13 cellular contexts compared by ENCODE assay signal in genomic region chr21:42245348-42246185, GRCh38. TPM values are rescaled to one million over a fixed set of nuclear protein-coding genes. Genes with fewer than 3 reads are reported as not detected.
A peak's percentile ranks its signal among the peaks of the same experiment; 100 is the strongest.
DNase-seq lines count a peak whose midpoint lies in the region; ATAC-seq, FAIRE-seq and TF ChIP-seq lines count a peak whose summit lies in the region.
"Had no signal": no experiment of that assay in that cellular context is flagged by ENCODE, and none has a peak within 500 bp of the region (broad histone marks: within the 10 kb centered on the region; RNA-seq: fewer than 3 reads in every experiment).

No MANE protein-coding gene starts in this region.

- H3K27ac ChIP-seq in H1 (ENCODE audit: low read depth, low read length) = no peak overlapping the region
- no peak overlapping the region for H3K27ac ChIP-seq in MM.1S (ENCODE audit: low read length)

- no peaks in the 10 kb centered on the region for H4K20me1 ChIP-seq in H1 (replicated peaks in 1 of 2; ENCODE audit: control insufficient read depth in 1 of 2, insufficient read depth in 2 of 2, low read length in 2 of 2)
- H4K20me1 ChIP-seq in MM.1S (ENCODE audit: insufficient read depth, low read length) = no peaks in the 10 kb centered on the region

- H3K14ac ChIP-seq in H1 (ENCODE audit: insufficient read length) = no peak overlapping the region

- 83% methylated on average over 8 of the region's 10 CpGs; no CpG with 5 or more reads in 1 of the 2 experiments for WGBS in H1 (ENCODE audit: extremely low coverage in 1 of 2, insufficient coverage in 1 of 2, insufficient read length in 1 of 2, insufficient replicate concordance in 2 of 2, low coverage in 1 of 2, low lambda C conversion rate in 2 of 2, missing lambda C conversion rate in 1 of 2), 2 experiments

- no peak for ATAC-seq in stimulated activated naive B cell treated with anti-CD40 and anti-IgM and Interleukin-4, amounts not matched to agents 10 μg/mL and 1 μg/mL and 100 μg/mL, for 72 hours (replicated peaks)

- H3K27me3 ChIP-seq in H1 (replicated peaks in 1 of 4; ENCODE audit: control insufficient read depth in 3 of 4, extremely low read depth in 1 of 4, insufficient read depth in 3 of 4, low read length in 3 of 4) (0 out of 7 replicates have a peak, but pooled peaks cover 0 to 5% (median 0%) of the 10 kb centered on the region in 4 experiments), MM.1S (replicated peaks; ENCODE audit: insufficient read depth, low read length) (peaks cover 60% of the 10 kb centered on the region)

- no peaks in the 10 kb centered on the region for H3K79me2 ChIP-seq in H1 (ENCODE audit: control insufficient read depth in 1 of 2, insufficient read depth in 2 of 2, low read length in 2 of 2)
- H3K79me2 ChIP-seq in MM.1S (ENCODE audit: low read length) = no peaks in the 10 kb centered on the region

- H4K5ac ChIP-seq in H1 (ENCODE audit: insufficient read length, low read depth, low read length) = no peak overlapping the region

- no peak overlapping the region for H2BK12ac ChIP-seq in H1 (ENCODE audit: low read depth, low read length)

- TF ChIP-seq CTCF in H1 (IDR thresholded peaks at IDR 0.05; ENCODE audit: control extremely low read depth in 1 of 3, insufficient read depth in 1 of 3, low read depth in 1 of 3, low read length in 3 of 3) (no peak), MM.1S (IDR thresholded peaks at IDR 0.05; ENCODE audit: low read length) (no peak)

- H3K9me3 Mint-ChIP-seq in stimulated activated naive B cell treated with anti-CD40 and anti-IgM and Interleukin-4, amounts not matched to agents 10 μg/mL and 1 μg/mL and 100 μg/mL, for 72 hours = no peaks in the 10 kb centered on the region

- peaks cover 0 to 4% of the 10 kb centered on the region in 2 donors for H3K36me3 Mint-ChIP-seq in stimulated activated naive B cell treated with anti-CD40 and anti-IgM and Interleukin-4, amounts not matched to agents 10 μg/mL and 1 μg/mL and 100 μg/mL, for 72 hours

- no peak overlapping the region for H4K91ac ChIP-seq in H1 (replicated peaks; ENCODE audit: insufficient read length, low read length)

- H3K4me3 Mint-ChIP-seq in stimulated activated naive B cell treated with anti-CD40 and anti-IgM and Interleukin-4, amounts not matched to agents 10 μg/mL and 1 μg/mL and 100 μg/mL, for 72 hours = no peak overlapping the region

- no peak for FAIRE-seq in H1 (lab: Jason Lieb, UNC)

- H3K79me1 ChIP-seq in H1 (ENCODE audit: low read depth, low read length) = no peaks in the 10 kb centered on the region

- peaks cover 4% of the 10 kb centered on the region; the same call in 1 of the 2 replicates for H3F3A ChIP-seq in MM.1S (ENCODE audit: insufficient read depth, low read length)

- H3K9me2 ChIP-seq in MM.1S (replicated peaks; ENCODE audit: insufficient read depth, low read length) = no peaks in the 10 kb centered on the region

- H3K4me1 ChIP-seq in H1 (replicated peaks in 1 of 4; ENCODE audit: control insufficient read depth in 3 of 4, insufficient read depth in 4 of 4, low read length in 3 of 4) (peaks cover 0 to 4% (median 0%) of the 10 kb centered on the region in 4 experiments; a peak in 2 of 7 replicates), MM.1S (ENCODE audit: low read length) (peaks cover 9% of the 10 kb centered on the region)

- H3K27me3 Mint-ChIP-seq in stimulated activated naive B cell treated with anti-CD40 and anti-IgM and Interleukin-4, amounts not matched to agents 10 μg/mL and 1 μg/mL and 100 μg/mL, for 72 hours = no peaks in the 10 kb centered on the region

- no peak overlapping the region for H3K23ac ChIP-seq in H1 (ENCODE audit: insufficient read length)

- no peak overlapping the region for H4K8ac ChIP-seq in H1 (ENCODE audit: extremely low read depth, insufficient read depth, low read length)

- H2AK5ac ChIP-seq in H1 (ENCODE audit: low read depth, low read length) = no peak overlapping the region

- H3K56ac ChIP-seq in H1 (replicated peaks; ENCODE audit: insufficient read length, low read depth, low read length) = no peak overlapping the region

- H3K4me3 ChIP-seq in H1 (ENCODE audit: extremely low read depth in 1 of 4, insufficient read depth in 2 of 4, low read depth in 3 of 4, low read length in 4 of 4) (no peak overlapping the region), MM.1S (ENCODE audit: low read length) (no peak overlapping the region)

- CTCF ChIA-PET in H1 (lab: Charles Lee; ENCODE audit: partially characterized antibody) = interaction anchor here (0.7 to 7.7 kb wide), 11 partner anchors 10 to 138 kb away, joined by 3 to 65 read pairs (median 4); no protein-coding TSS in a partner anchor

- no peak overlapping the region for H2BK120ac ChIP-seq in H1 (replicated peaks; ENCODE audit: low read depth, low read length)

- peak overlapping the region; percentile 31 for H3K27ac Mint-ChIP-seq in stimulated activated naive B cell treated with anti-CD40 and anti-IgM and Interleukin-4, amounts not matched to agents 10 μg/mL and 1 μg/mL and 100 μg/mL, for 72 hours

- TF ChIP-seq POLR2A in H1 (IDR thresholded peaks at IDR 0.05; ENCODE audit: control extremely low read depth in 1 of 2, low read depth in 2 of 2, low read length in 2 of 2) = no peak

- H2BK20ac ChIP-seq in H1 (ENCODE audit: low read length) = no peak overlapping the region

- H2BK5ac ChIP-seq in H1 (ENCODE audit: low read depth, low read length) = no peak overlapping the region

- no peaks in the 10 kb centered on the region for H3K36me3 ChIP-seq in H1 (ENCODE audit: control insufficient read depth in 2 of 4, insufficient read depth in 4 of 4, low read length in 3 of 4)
- no peaks in the 10 kb centered on the region for H3K36me3 ChIP-seq in MM.1S (replicated peaks; ENCODE audit: insufficient read depth, low read length)

- no peak overlapping the region for H2BK15ac ChIP-seq in H1 (ENCODE audit: low read length)

- no peaks in the 10 kb centered on the region for H3K23me2 ChIP-seq in H1 (ENCODE audit: low read depth, low read length)

- POLR2A ChIA-PET in H1 (lab: Charles Lee; ENCODE audit: partially characterized antibody) = interaction anchor here (0.6 to 0.8 kb wide), 2 partner anchors 10 to 25 kb away, joined by 3 read pairs; no protein-coding TSS in a partner anchor

- H3K4ac ChIP-seq in H1 (replicated peaks; ENCODE audit: insufficient read length, low read depth, low read length) = no peak overlapping the region

- no peak for TF ChIP-seq EP300 in H1 (IDR thresholded peaks at IDR 0.05; ENCODE audit: borderline replicate concordance in 1 of 2, low read depth in 2 of 2, low read length in 2 of 2)

- H3K4me1 Mint-ChIP-seq in stimulated activated naive B cell treated with anti-CD40 and anti-IgM and Interleukin-4, amounts not matched to agents 10 μg/mL and 1 μg/mL and 100 μg/mL, for 72 hours = peaks cover 49 to 66% of the 10 kb centered on the region in 2 donors

- peak; percentile 54 to 75 (median 65) for DNase-seq in NCI-H1417 (lab: John Stamatoyannopoulos, UW)
- DNase-seq in NCI-H1417 treated with DMSO at 0.1 percent for 48 hours (lab: John Stamatoyannopoulos, UW) = no peak
- peak; percentile 50 for DNase-seq in NCI-H345 treated with DMSO at 0.1 percent for 48 hours (lab: John Stamatoyannopoulos, UW; ENCODE audit: unreplicated experiment)
- no peak for DNase-seq in H1 (ENCODE audit: low read depth in 1 of 2, low spot score in 2 of 2)
- no peak for DNase-seq in stimulated activated naive B cell treated with anti-CD40 and anti-IgM and Interleukin-4, amounts not matched to agents 10 μg/mL and 1 μg/mL and 100 μg/mL, for 72 hours
- no peak for DNase-seq in MM.1S
- no peak for DNase-seq in UCSD-AML1 (lab: John Stamatoyannopoulos, UW; ENCODE audit: unreplicated experiment)
- DNase-seq in KG1 (lab: John Stamatoyannopoulos, UW) = no peak
- DNase-seq: 8988T; activated T-cell treated with anti-CD3 and anti-CD28 coated beads, Interleukin-2, amount 50 U/mL, for 48 hours; NCI-H226; SIG-M5; stimulated activated CD4-positive, alpha-beta T cell treated with anti-CD3 and anti-CD28 coated beads, Interleukin-4, amount 100 ng/mL, for 4 hours had no signal

- H3K9ac ChIP-seq in H1 (replicated peaks in 1 of 4; ENCODE audit: extremely low read depth in 1 of 4, low read depth in 3 of 4, low read length in 3 of 4) = no peak overlapping the region; a peak in 1 of 7 replicates
- no peak overlapping the region for H3K9ac ChIP-seq in MM.1S (ENCODE audit: low read length)

- H3K9me3 ChIP-seq in H1 (ENCODE audit: insufficient read depth in 2 of 2, low read depth in 1 of 2, low read length in 1 of 2) (no peaks in the 10 kb centered on the region), MM.1S (replicated peaks; ENCODE audit: insufficient read depth, low read length) (no peaks in the 10 kb centered on the region)

- H3K18ac ChIP-seq in H1 (ENCODE audit: extremely low read depth, low read length) = no peak overlapping the region

- H3K4me2 ChIP-seq in H1 (ENCODE audit: insufficient read depth in 1 of 2, low read depth in 2 of 2, low read length in 2 of 2) = no peak overlapping the region
- no peak overlapping the region for H3K4me2 ChIP-seq in MM.1S (ENCODE audit: low read depth, low read length)

- TF ChIP-seq RAD21 in H1 (IDR thresholded peaks at IDR 0.05 in 1 of 2, conservative IDR thresholded peaks at IDR 0.05 in 1 of 2; ENCODE audit: low read depth in 2 of 2, low read length in 2 of 2) = no peak

- peak overlapping the region; percentile 36; the same call in 1 of the 2 replicates for H2AFZ ChIP-seq in H1 (ENCODE audit: low read length)
- no peak overlapping the region for H2AFZ ChIP-seq in MM.1S (ENCODE audit: low read length)

TF ChIP-seq in H1, 55 proteins besides CTCF, POLR2A, EP300 and RAD21 (continues in another document):
- TF ChIP-seq JUND (IDR thresholded peaks at IDR 0.05; ENCODE audit: low read length) = no peak
- TF ChIP-seq RBBP5 (IDR thresholded peaks at IDR 0.05; ENCODE audit: borderline replicate concordance, low read depth, low read length) = no peak
- TF ChIP-seq E2F6 (IDR thresholded peaks at IDR 0.05) = peak; percentile 38; the same call in 1 of the 2 replicates
- TF ChIP-seq BACH1 (IDR thresholded peaks at IDR 0.05; ENCODE audit: low read length) = peak; percentile 88
- no peak for TF ChIP-seq GTF2F1 (IDR thresholded peaks at IDR 0.05; ENCODE audit: borderline replicate concordance, low read depth, low read length)
- no peak for TF ChIP-seq TAF1 (IDR thresholded peaks at IDR 0.05; ENCODE audit: low read depth, low read length)

RNA-seq across cellular contexts. Expression of gene ABCG1, which starts 26.6 kb away (rescaled TPM):
- 4.0 TPM in 2 replicates for total RNA-seq in H1 (2021; fragmentation: NEBNext Ultra II Directional; extraction: Animal tissue kit (Norgen Biotek cat#: 25700))
- 2.1 and 3.8 TPM in 2 replicates for polyA plus RNA-seq in H1 (2011; rRNA removed)
- 2.6 TPM for polyA plus RNA-seq in H1 (2011; cell fraction: cytosol; rRNA removed)
- polyA plus RNA-seq in H1 (2011; cell fraction: nucleus; rRNA removed) = 5.8 TPM
- 1.7 to 2.7 TPM (median 2.3 TPM) in 4 replicates for polyA plus RNA-seq in H1 (2012, experiment 1 of 2)
- 2.4 TPM for polyA plus RNA-seq in H1 (2012, experiment 2 of 2)
- polyA plus RNA-seq in H1 (2013, experiment 1 of 2) = 1.4 TPM
- 1.3 TPM for polyA plus RNA-seq in H1 (2013, experiment 2 of 2)
- polyA minus RNA-seq in H1 (2011; rRNA and poly(A)+ RNA removed) = 3.7 and 4.0 TPM in 2 replicates
- polyA minus RNA-seq in H1 (2011; cell fraction: cytosol; rRNA and poly(A)+ RNA removed) = 2.9 TPM
- 3.6 TPM for polyA minus RNA-seq in H1 (2011; cell fraction: nucleus; rRNA and poly(A)+ RNA removed)

Comparison
In these comparisons a context has a peak if more than half of its experiments do, and no peak if none do; other contexts are left out.
1. DNase-seq: peak in NCI-H1417 (3 of 3) and NCI-H345 treated with DMSO at 0.1 percent for 48 hours (single experiment); none in NCI-H1417 treated with DMSO at 0.1 percent for 48 hours (single experiment), H1 (0 of 2), stimulated activated naive B cell treated with anti-CD40 and anti-IgM and Interleukin-4, amounts not matched to agents 10 μg/mL and 1 μg/mL and 100 μg/mL, for 72 hours (single experiment), MM.1S (single experiment), UCSD-AML1 (single experiment) and KG1 (single experiment).